Comparison of ENCODE assay signal across 9 cellular contexts in the genomic region with DNA sequence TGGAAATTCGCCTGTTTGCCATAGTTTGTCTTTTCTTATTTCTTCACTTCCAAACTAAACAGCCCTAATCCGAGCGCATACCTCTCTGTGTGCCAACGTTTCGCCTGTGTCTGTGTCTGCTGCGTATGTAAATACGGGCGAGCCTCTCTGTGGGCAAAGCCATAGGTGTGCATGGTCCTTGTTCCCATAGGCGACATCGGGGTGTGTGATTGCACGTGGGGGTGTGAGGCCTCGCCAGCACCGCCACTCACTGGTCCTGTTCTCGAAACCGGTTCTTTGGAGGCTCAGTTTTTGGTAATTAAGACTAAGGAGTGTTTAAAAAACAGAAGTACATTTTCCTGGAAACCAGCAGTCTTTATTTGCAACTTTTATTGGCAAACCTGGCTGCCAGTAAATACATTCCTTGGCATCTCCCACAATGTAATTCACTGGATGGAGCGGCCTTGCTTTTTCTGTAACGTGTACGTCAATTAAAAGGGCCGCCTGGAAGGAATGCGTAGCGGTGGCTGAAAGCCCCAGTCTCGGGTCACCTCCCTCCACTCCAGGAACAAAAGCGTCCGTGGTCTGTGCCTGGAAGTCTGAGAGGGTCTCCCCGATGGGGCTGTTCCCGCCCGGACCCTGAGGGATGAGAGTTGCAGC. TPM values are rescaled to one million over a fixed set of nuclear protein-coding genes. Genes with fewer than 3 reads are reported as not detected.
DNase-seq lines count a peak whose midpoint lies in the region; ATAC-seq and TF ChIP-seq lines count a peak whose summit lies in the region.
"Had no signal": no experiment of that assay in that cellular context is flagged by ENCODE, and none has a peak within 500 bp of the region (broad histone marks: within the 10 kb centered on the region; RNA-seq: fewer than 3 reads in every experiment).

No MANE protein-coding gene starts in this region.

- DNase-seq in AG04449 (ENCODE audit: low read depth, low spot score): no peak
- peak; percentile 47 for DNase-seq in LNCaP clone FGC (ENCODE audit: low read depth)
- no peak for DNase-seq in dorsolateral prefrontal cortex
- no peak for DNase-seq in nephron progenitor cell
- DNase-seq in activated CD4-positive, alpha-beta T cell treated with anti-CD3 and anti-CD28 coated beads for 36 hours: no peak
- DNase-seq in NCI-H2227 treated with DMSO at 0.1 percent for 48 hours (lab: John Stamatoyannopoulos, UW): no peak
- DNase-seq in NCI-H446 (lab: John Stamatoyannopoulos, UW): no peak
- no peak for DNase-seq in KBM-7

- peaks cover 11 to 97% (median 75%) of the 10 kb centered on the region in 45 donors for H3K27me3 ChIP-seq in dorsolateral prefrontal cortex

- intact Hi-C loops in dorsolateral prefrontal cortex (cut with DNase I): loop anchor here (2.0 to 10.0 kb wide), 13 partner anchors 251 to 1091 kb away; a partner anchor contains a TSS
- intact Hi-C loops in activated CD4-positive, alpha-beta T cell treated with anti-CD3 and anti-CD28 coated beads for 36 hours (cut with DNase I, micrococcal nuclease): loop anchor here (1.0 to 2.0 kb wide), 7 partner anchors 500 to 1031 kb away; no protein-coding TSS in a partner anchor

- H3K4me3 Mint-ChIP-seq in nephron progenitor cell: peak overlapping the region; percentile 65
- no peak overlapping the region for H3K4me3 Mint-ChIP-seq in activated CD4-positive, alpha-beta T cell treated with anti-CD3 and anti-CD28 coated beads for 36 hours

- TF ChIP-seq CTCF in AG04449 (IDR thresholded peaks at IDR 0.05; ENCODE audit: insufficient read depth, low read length, missing control alignments) (no peak), LNCaP clone FGC (IDR thresholded peaks at IDR 0.05; ENCODE audit: control insufficient read depth, extremely low read depth, insufficient read depth) (no peak), dorsolateral prefrontal cortex (IDR thresholded peaks at IDR 0.05 in 54 of 56, conservative IDR thresholded peaks at IDR 0.05 in 2 of 56; ENCODE audit: low read depth in 1 of 56, partially characterized antibody in 56 of 56) (no peak), nephron progenitor cell (IDR thresholded peaks at IDR 0.05) (no peak)

- no peak for ATAC-seq in activated CD4-positive, alpha-beta T cell treated with anti-CD3 and anti-CD28 coated beads for 36 hours

- POLR2A ChIA-PET in AG04449 (lab: Yijun Ruan, JAX): no interaction called here
- POLR2A ChIA-PET in activated CD4-positive, alpha-beta T cell treated with anti-CD3 and anti-CD28 coated beads for 36 hours (lab: Charles Lee): no interaction called here

- no peaks in the 10 kb centered on the region for H3K36me3 Mint-ChIP-seq in nephron progenitor cell (ENCODE audit: low read depth)
- H3K36me3 Mint-ChIP-seq in activated CD4-positive, alpha-beta T cell treated with anti-CD3 and anti-CD28 coated beads for 36 hours (ENCODE audit: low read depth): no peaks in the 10 kb centered on the region

- in situ Hi-C loops in KBM-7 (cut with MboI; ENCODE audit: low pct_unique_long_range_greater_than_20kb, low sequenced_read_pairs): no loop called here

- H3K27ac ChIP-seq in dorsolateral prefrontal cortex: peak overlapping the region in 35 of 59 donors; percentile 8 to 95 (median 81)

- H3K27me3 Mint-ChIP-seq in nephron progenitor cell (ENCODE audit: low read depth, poor library complexity): peaks cover 66% of the 10 kb centered on the region
- peaks cover 75% of the 10 kb centered on the region for H3K27me3 Mint-ChIP-seq in activated CD4-positive, alpha-beta T cell treated with anti-CD3 and anti-CD28 coated beads for 36 hours

- CTCF ChIA-PET in AG04449 (lab: Yijun Ruan, JAX): interaction anchor here (0.9 to 9.1 kb wide), 9 partner anchors 25 to 1132 kb away, joined by 3 to 140 read pairs (median 4); no protein-coding TSS in a partner anchor
- CTCF ChIA-PET in activated CD4-positive, alpha-beta T cell treated with anti-CD3 and anti-CD28 coated beads for 36 hours (lab: Charles Lee): interaction anchor here (1.3 kb wide), 1 partner anchor 500 kb away, joined by 5 read pairs; no protein-coding TSS in a partner anchor

- peak overlapping the region; percentile 40 for H3K4me3 ChIP-seq in AG04449 (ENCODE audit: low read depth, low read length)
- peak overlapping the region; percentile 5; the same call in 1 of the 2 replicates for H3K4me3 ChIP-seq in LNCaP clone FGC (ENCODE audit: low read depth, low read length)
- peak overlapping the region in 56 of 59 donors; percentile 18 to 71 (median 50) for H3K4me3 ChIP-seq in dorsolateral prefrontal cortex

- no peaks in the 10 kb centered on the region for H3K9me3 Mint-ChIP-seq in nephron progenitor cell
- H3K9me3 Mint-ChIP-seq in activated CD4-positive, alpha-beta T cell treated with anti-CD3 and anti-CD28 coated beads for 36 hours (ENCODE audit: low read depth): no peaks in the 10 kb centered on the region

- H3K27ac Mint-ChIP-seq in nephron progenitor cell: no peak overlapping the region
- H3K27ac Mint-ChIP-seq in activated CD4-positive, alpha-beta T cell treated with anti-CD3 and anti-CD28 coated beads for 36 hours: no peak overlapping the region

- peaks cover 67% of the 10 kb centered on the region for H3K4me1 Mint-ChIP-seq in nephron progenitor cell
- H3K4me1 Mint-ChIP-seq in activated CD4-positive, alpha-beta T cell treated with anti-CD3 and anti-CD28 coated beads for 36 hours: peaks cover 28% of the 10 kb centered on the region

RNA-seq across cellular contexts. Expression of a gene that starts 5.9 kb away (rescaled TPM):
- total RNA-seq in dorsolateral prefrontal cortex: 10 to 100 TPM in 23 of 120 experiments, 1 to 10 TPM in 97; 2.7 to 22.9 (median 6.6) TPM
- under 1 TPM; 0.04 to 0.05 TPM for total RNA-seq in activated CD4-positive, alpha-beta T cell treated with anti-CD3 and anti-CD28 coated beads for 36 hours
- total RNA-seq: T-helper 2 cell treated with Interferon-gamma antibody and Interleukin-4, amounts not matched to agents 100 ng/mL and 5 ng/mL, for 36 hours had no signal
